Comparison of ENCODE assay signal across 1 cellular context in genomic region chr6:127514396-127515227, GRCh38.
TF ChIP-seq lines count a peak whose summit lies in the region.

No MANE protein-coding gene starts in this region.

TF ChIP-seq in WTC11, 78 proteins besides CTCF, POLR2A, EP300 and RAD21 (continued from another document):
- 0 out of 2 replicates have a peak, but pooled peaks have one; percentile 20 for TF ChIP-seq ARID4B (CRISPR knock-in tag; IDR thresholded peaks at IDR 0.05; ENCODE audit: borderline replicate concordance)
TF ChIP-seq in WTC11: peak in this region for 6.
